In the genomic region with DNA sequence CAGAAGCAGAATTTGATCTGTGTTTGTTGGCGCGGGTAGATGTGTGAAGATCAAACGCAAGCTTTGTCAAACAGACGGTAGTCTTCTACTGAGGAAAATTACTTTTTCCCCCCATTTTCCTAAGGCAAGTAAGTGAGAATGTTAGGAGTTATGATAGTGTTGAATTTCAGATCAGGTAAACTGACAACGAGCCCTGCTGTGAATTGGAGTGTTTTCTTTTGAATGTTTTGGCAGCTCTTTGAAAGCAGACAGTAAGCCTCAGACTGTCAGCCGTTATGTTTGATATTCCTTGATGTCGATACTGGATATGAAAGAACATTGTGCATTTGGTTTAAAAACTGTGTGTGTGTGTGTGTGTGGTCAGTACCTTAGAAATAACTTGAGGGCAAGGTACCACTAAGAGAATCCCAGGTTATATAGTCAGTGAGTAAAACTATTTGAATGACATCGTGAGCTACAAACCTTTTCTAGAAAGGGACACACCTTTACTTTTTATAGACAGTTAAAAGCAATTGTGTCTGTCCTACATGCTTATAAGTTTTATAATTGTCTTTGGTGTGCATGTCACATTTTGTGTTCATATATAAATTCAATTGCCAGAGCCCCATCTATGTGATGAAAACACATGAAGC, we compare ENCODE assay signal across 26 cellular contexts.
DNase-seq lines count a peak whose midpoint lies in the region; ATAC-seq, FAIRE-seq and TF ChIP-seq lines count a peak whose summit lies in the region.
"Had no signal": no experiment of that assay in that cellular context is flagged by ENCODE, and none has a peak within 500 bp of the region (broad histone marks: within the 10 kb centered on the region; RNA-seq: fewer than 3 reads in every experiment).

No MANE protein-coding gene starts in this region.

- intact Hi-C loops in GM12878 (cut with micrococcal nuclease; ENCODE audit: unreplicated experiment) = no loop called here
- intact Hi-C loops in left colon (cut with DNase I, micrococcal nuclease) = no loop called here

- H3K4me3 ChIP-seq in GM23338 (no peak overlapping the region), GM12878 (no peak overlapping the region), mucosa of rectum (ENCODE audit: low read length in 2 of 2) (no peak overlapping the region)
- H3K4me3 ChIP-seq: A549; BLaER1 treated with 17β-estradiol and CSF1 and Interleukin-3, amounts not matched to agents 10 nM and 100 nM had no signal

- H3K27ac Mint-ChIP-seq in GM23338 = no peak overlapping the region
- H3K27ac Mint-ChIP-seq: CD14-positive monocyte; CD4-positive, alpha-beta T cell; CD8-positive, alpha-beta memory T cell had no signal

- ATAC-seq in GM23338 (no peak), GM12878 (no peak), left colon (peak; percentile 78), GM18517 (IDR thresholded peaks at IDR 0.05; ENCODE audit: unreplicated experiment) (no peak)
- ATAC-seq: A549 had no signal

- no peaks in the 10 kb centered on the region for H3K79me2 ChIP-seq in GM23338 (replicated peaks; ENCODE audit: insufficient read depth)
- no peaks in the 10 kb centered on the region for H3K79me2 ChIP-seq in GM12878 (ENCODE audit: control insufficient read depth, insufficient read depth, low read length)

- H3K27ac ChIP-seq in GM23338 (ENCODE audit: low read depth) = no peak overlapping the region
- no peak overlapping the region for H3K27ac ChIP-seq in GM12878 (ENCODE audit: control insufficient read depth, insufficient read depth)
- peak overlapping the region; percentile 7 to 53 for H3K27ac ChIP-seq in mucosa of rectum (ENCODE audit: low read depth in 2 of 2, low read length in 2 of 2)
- H3K27ac ChIP-seq: A549; BLaER1 treated with 17β-estradiol and CSF1 and Interleukin-3, amounts not matched to agents 10 nM and 100 nM had no signal

- no peak overlapping the region for H3K9ac ChIP-seq in GM12878 (ENCODE audit: control insufficient read depth, insufficient read depth, low read length)
- H3K9ac ChIP-seq in mucosa of rectum (ENCODE audit: low read depth in 1 of 2, low read length in 2 of 2) = no peak overlapping the region
- H3K9ac ChIP-seq: BLaER1 treated with 17β-estradiol and CSF1 and Interleukin-3, amounts not matched to agents 10 nM and 100 nM had no signal

- POLR2A ChIA-PET in GM12878 (lab: Charles Lee) = interaction anchor here (0.6 to 1.0 kb wide), 2 partner anchors 9 to 52 kb away, joined by 3 read pairs; no protein-coding TSS in a partner anchor

- no peak for DNase-seq in GM23338 (ENCODE audit: low spot score)
- DNase-seq in GM12878 (ENCODE audit: low read depth, low spot score) = no peak
- DNase-seq in left colon = no peak
- no peak for DNase-seq in NCI-H2171 (lab: John Stamatoyannopoulos, UW)
- DNase-seq in stimulated activated CD4-positive, alpha-beta T cell treated with anti-CD3 and anti-CD28 coated beads, Interleukin-4, amount 100 ng/mL, for 4 hours = no peak
- DNase-seq in G401 (ENCODE audit: low spot score) = no peak
- DNase-seq: 8988T; ACHN; AML-193; BE2C; CD4-positive, alpha-beta T cell; CD8-positive, alpha-beta memory T cell; DMS 273 treated with DMSO at 0.1 percent for 48 hours; DMS79; EL; GF-D8; H7; HCEC 1CT had no signal

- H3K9me3 Mint-ChIP-seq in GM23338 = no peaks in the 10 kb centered on the region

- H3K4me2 ChIP-seq in GM23338 = no peak overlapping the region
- H3K4me2 ChIP-seq in GM12878 (ENCODE audit: control insufficient read depth, insufficient read depth) = no peak overlapping the region
- H3K4me2 ChIP-seq: A549; BLaER1 treated with 17β-estradiol and CSF1 and Interleukin-3, amounts not matched to agents 10 nM and 100 nM had no signal

- CTCF ChIA-PET in GM12878 (lab: Yijun Ruan, JAX) = interaction anchor here (0.7 to 1.6 kb wide), 7 partner anchors 9 to 101 kb away, joined by 3 to 5 read pairs (median 3); no protein-coding TSS in a partner anchor

- H3F3A ChIP-seq in GM23338 (replicated peaks; ENCODE audit: low read depth) = no peaks in the 10 kb centered on the region

- H3K4me1 ChIP-seq in GM23338 (ENCODE audit: insufficient read depth) = no peaks in the 10 kb centered on the region
- no peaks in the 10 kb centered on the region for H3K4me1 ChIP-seq in GM12878 (ENCODE audit: control insufficient read depth, insufficient read depth, low read length)
- H3K4me1 ChIP-seq in mucosa of rectum (ENCODE audit: control insufficient read depth in 2 of 2, insufficient read depth in 2 of 2, low read length in 2 of 2) = peaks cover 3 to 10% of the 10 kb centered on the region in 2 donors
- H3K4me1 ChIP-seq: A549, BE2C had no signal

- RAD21 ChIA-PET in GM12878 (lab: Charles Lee; ENCODE audit: unreplicated experiment) = interaction anchor here (1.2 to 1.4 kb wide), 2 partner anchors 49 to 101 kb away, joined by 3 to 5 read pairs; no protein-coding TSS in a partner anchor

- H3K9me2 ChIP-seq in GM23338 (ENCODE audit: insufficient read depth) = no peaks in the 10 kb centered on the region

- TF ChIP-seq EP300 in GM12878 (IDR thresholded peaks at IDR 0.05; ENCODE audit: borderline replicate concordance in 1 of 2, control insufficient read depth in 1 of 2, low read depth in 2 of 2, low read length in 2 of 2) = no peak

- 42% methylated on average over 8 of the region's 8 CpGs for WGBS in GM12878 (ENCODE audit: insufficient coverage, insufficient replicate concordance, low lambda C conversion rate, missing lambda C conversion rate)

- no peak overlapping the region for H3K4me3 Mint-ChIP-seq in GM23338
- H3K4me3 Mint-ChIP-seq: CD14-positive monocyte; CD4-positive, alpha-beta T cell; CD8-positive, alpha-beta memory T cell had no signal

- H3K9me3 ChIP-seq in GM12878 (replicated peaks; ENCODE audit: control insufficient read depth, insufficient read depth, low read length) (no peaks in the 10 kb centered on the region; the same call in 2 of the 3 replicates), mucosa of rectum (ENCODE audit: control insufficient read depth in 2 of 2, low read length in 2 of 2) (no peaks in the 10 kb centered on the region)
- H3K9me3 ChIP-seq: A549, BE2C had no signal

- H3K36me3 ChIP-seq in GM23338 (ENCODE audit: insufficient read depth) (no peaks in the 10 kb centered on the region), GM12878 (ENCODE audit: control insufficient read depth in 2 of 2, insufficient read depth in 2 of 2, low read length in 1 of 2) (no peaks in the 10 kb centered on the region), mucosa of rectum (ENCODE audit: control insufficient read depth in 2 of 2, insufficient read depth in 2 of 2, low read length in 2 of 2) (no peaks in the 10 kb centered on the region)
- H3K36me3 ChIP-seq: BE2C; BLaER1 treated with 17β-estradiol and CSF1 and Interleukin-3, amounts not matched to agents 10 nM and 100 nM had no signal

- no peak for TF ChIP-seq RAD21 in GM12878 (IDR thresholded peaks at IDR 0.05; ENCODE audit: insufficient read depth, low read depth, low read length)

- H3K27me3 ChIP-seq in GM23338 (ENCODE audit: insufficient read depth) (no peaks in the 10 kb centered on the region), GM12878 (replicated peaks in 1 of 2; ENCODE audit: control insufficient read depth in 2 of 2, insufficient read depth in 2 of 2, low read length in 1 of 2) (no peaks in the 10 kb centered on the region), mucosa of rectum (ENCODE audit: control insufficient read depth in 2 of 2, insufficient read depth in 2 of 2, low read length in 2 of 2) (no peaks in the 10 kb centered on the region)
- H3K27me3 ChIP-seq: BE2C had no signal

- in situ Hi-C loops in GM12878 (cut with MboI) = no loop called here
- in situ Hi-C loops in G401 (cut with HindIII; ENCODE audit: low sequenced_read_pairs) = no loop called here

- H2AFZ ChIP-seq in GM23338 (peak overlapping the region; percentile 64; the same call in 1 of the 2 replicates), GM12878 (ENCODE audit: control insufficient read depth, low read depth, low read length) (no peak overlapping the region)

- no peak for TF ChIP-seq POLR2A in GM12878 (IDR thresholded peaks at IDR 0.05; ENCODE audit: low read depth, low read length)

- SMC1A ChIA-PET in GM12878 (lab: Charles Lee; ENCODE audit: uncharacterized antibody, unreplicated experiment) = interaction anchor here (1.0 to 3.4 kb wide), 6 partner anchors 9 to 57 kb away, joined by 3 to 18 read pairs (median 5); no protein-coding TSS in a partner anchor

- TF ChIP-seq CTCF in GM23338 (conservative IDR thresholded peaks at IDR 0.05; ENCODE audit: low read depth in 2 of 2) (no peak), GM12878 (IDR thresholded peaks at IDR 0.05 in 2 of 3, conservative IDR thresholded peaks at IDR 0.05 in 1 of 3; ENCODE audit: control insufficient read depth in 2 of 3, extremely low read depth in 1 of 3, insufficient read depth in 1 of 3, low read depth in 3 of 3, low read length in 3 of 3) (no peak)

- no peaks in the 10 kb centered on the region for H3K27me3 Mint-ChIP-seq in GM23338 (ENCODE audit: insufficient read depth, low read depth, poor library complexity)
- H3K27me3 Mint-ChIP-seq: CD4-positive, alpha-beta T cell had no signal

- BruUV-seq in GM12878 (replicated peaks; lab: Mats Ljungman, UMichigan) = no TSS peak

- H3K4me1 Mint-ChIP-seq in GM23338 = no peaks in the 10 kb centered on the region
- H3K4me1 Mint-ChIP-seq: CD8-positive, alpha-beta memory T cell had no signal

- peak; percentile 54 for FAIRE-seq in GM12878 (lab: Jason Lieb, UNC)
- FAIRE-seq: D721Med, GM12892, H1 had no signal

- H4K20me1 ChIP-seq in GM23338 (replicated peaks; ENCODE audit: insufficient read depth) (no peaks in the 10 kb centered on the region), GM12878 (ENCODE audit: control insufficient read depth, insufficient read depth) (no peaks in the 10 kb centered on the region)
- H4K20me1 ChIP-seq: BLaER1 treated with 17β-estradiol and CSF1 and Interleukin-3, amounts not matched to agents 10 nM and 100 nM had no signal

- H3K36me3 Mint-ChIP-seq in GM23338 (ENCODE audit: low read depth) = no peaks in the 10 kb centered on the region
- H3K36me3 Mint-ChIP-seq: CD14-positive monocyte; CD8-positive, alpha-beta memory T cell had no signal

TF ChIP-seq in GM23338, 12 proteins besides CTCF, POLR2A, EP300 and RAD21 (continues in another document):
- TF ChIP-seq JUNB (IDR thresholded peaks at IDR 0.05; ENCODE audit: unreplicated experiment) = no peak

TF ChIP-seq in GM12878, 131 proteins besides CTCF, POLR2A, EP300 and RAD21 (continues in another document):
- no peak for TF ChIP-seq RUNX3 (IDR thresholded peaks at IDR 0.05; ENCODE audit: low read length)
- TF ChIP-seq ZNF217 (IDR thresholded peaks at IDR 0.05) = no peak
- no peak for TF ChIP-seq NFXL1 (IDR thresholded peaks at IDR 0.05; ENCODE audit: borderline replicate concordance)
- TF ChIP-seq FOS (IDR thresholded peaks at IDR 0.05; ENCODE audit: borderline replicate concordance, extremely low read depth, insufficient read length) = no peak
- TF ChIP-seq ZNF24 (IDR thresholded peaks at IDR 0.05) = no peak

Comparison
In these comparisons a context has a peak if more than half of its experiments do, and no peak if none do; other contexts are left out.
1. H3K27ac ChIP-seq: peak in mucosa of rectum (2 of 2); none in GM23338 (single experiment) and GM12878 (single experiment).